Comparison of ENCODE assay signal across 17 cellular contexts in the genomic region with DNA sequence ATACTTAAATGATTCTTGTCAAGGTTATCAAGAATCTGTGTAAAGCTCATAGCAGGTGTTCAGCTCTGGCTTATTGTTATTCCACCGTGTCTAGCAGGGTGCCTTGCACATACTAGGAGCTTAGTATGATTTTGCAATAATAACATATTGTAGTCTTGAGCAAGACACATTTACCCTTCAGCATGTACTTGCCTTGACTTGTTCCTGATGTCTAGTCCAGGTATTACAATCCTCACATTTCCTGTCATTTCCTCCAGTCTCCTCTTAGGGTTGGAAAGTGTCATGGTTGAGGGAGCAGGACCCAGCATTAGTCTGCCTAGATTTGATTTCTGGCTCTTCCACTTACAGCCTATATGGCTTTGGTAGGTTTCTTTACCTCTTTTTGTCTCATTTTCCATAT.
A peak's percentile ranks its signal among the peaks of the same experiment; 100 is the strongest.
DNase-seq lines count a peak whose midpoint lies in the region; ATAC-seq and TF ChIP-seq lines count a peak whose summit lies in the region.
"Had no signal": no experiment of that assay in that cellular context is flagged by ENCODE, and none has a peak within 500 bp of the region (broad histone marks: within the 10 kb centered on the region; RNA-seq: fewer than 3 reads in every experiment).

No MANE protein-coding gene starts in this region.

- TF ChIP-seq POLR2A in breast epithelium (IDR thresholded peaks at IDR 0.05): no peak

- no peaks in the 10 kb centered on the region for H3K79me2 ChIP-seq in PC-9 (ENCODE audit: low read depth)

- no peak overlapping the region for H2AFZ ChIP-seq in PC-9

- peaks cover 8% of the 10 kb centered on the region for H3K27me3 Mint-ChIP-seq in MCF 10A (ENCODE audit: insufficient read depth, unreplicated experiment)

- POLR2A ChIA-PET in MCF 10A (lab: Yijun Ruan, JAX): interaction anchor here (0.6 to 1.8 kb wide), 3 partner anchors 27 to 31 kb away, joined by 3 to 5 read pairs (median 3); no protein-coding TSS in a partner anchor
- POLR2A ChIA-PET in RWPE1 (lab: Yijun Ruan, JAX; ENCODE audit: low non-redundant PET): no interaction called here
- POLR2A ChIA-PET in PC-9 (lab: Charles Lee; ENCODE audit: unreplicated experiment): no interaction called here

- H3K36me3 ChIP-seq in breast epithelium: no peaks in the 10 kb centered on the region
- H3K36me3 ChIP-seq in PC-9 (ENCODE audit: low read depth): no peaks in the 10 kb centered on the region

- H3K4me1 ChIP-seq in breast epithelium (no peaks in the 10 kb centered on the region), PC-9 (replicated peaks; ENCODE audit: insufficient read depth) (no peaks in the 10 kb centered on the region)

- H3K27ac Mint-ChIP-seq in MCF 10A (ENCODE audit: low read depth, unreplicated experiment): peak overlapping the region; percentile 80
- H3K27ac Mint-ChIP-seq: B cell had no signal

- intact Hi-C loops in MCF 10A (cut with micrococcal nuclease) (no loop called here), breast epithelium (cut with DNase I; ENCODE audit: low total_unique reads) (no loop called here), PC-9 (cut with micrococcal nuclease; ENCODE audit: unreplicated experiment) (no loop called here)

- H3K27ac ChIP-seq in breast epithelium (no peak overlapping the region), RWPE1 (no peak overlapping the region), PC-9 (no peak overlapping the region)
- H3K27ac ChIP-seq: KMS-11 had no signal

- BruUV-seq in MCF 10A (replicated peaks; lab: Mats Ljungman, UMichigan): no TSS peak
- no TSS peak for BruUV-seq in PC-9 (replicated peaks; lab: Mats Ljungman, UMichigan)

- ATAC-seq in esophagus mucosa: peak; percentile 95

- no peaks in the 10 kb centered on the region for H3K9me2 ChIP-seq in PC-9 (ENCODE audit: insufficient read depth)

- TF ChIP-seq CTCF in MCF 10A (IDR thresholded peaks at IDR 0.05; ENCODE audit: unreplicated experiment) (no peak), breast epithelium (IDR thresholded peaks at IDR 0.05) (no peak), RWPE1 (conservative IDR thresholded peaks at IDR 0.05; ENCODE audit: low read depth) (no peak), PC-9 (conservative IDR thresholded peaks at IDR 0.05) (no peak)

- no peaks in the 10 kb centered on the region for H4K20me1 ChIP-seq in PC-9 (ENCODE audit: insufficient read depth)

- H3K36me3 Mint-ChIP-seq in MCF 10A (ENCODE audit: insufficient read depth, unreplicated experiment): no peaks in the 10 kb centered on the region

- no peak overlapping the region for H3K4me3 ChIP-seq in breast epithelium
- H3K4me3 ChIP-seq in PC-9: no peak overlapping the region

- peaks cover 11% of the 10 kb centered on the region for H3K4me1 Mint-ChIP-seq in MCF 10A (ENCODE audit: insufficient read depth, unreplicated experiment)

- no peaks in the 10 kb centered on the region for H3K9me3 Mint-ChIP-seq in MCF 10A (ENCODE audit: unreplicated experiment)

- H3K9me3 ChIP-seq in breast epithelium (peaks cover 0 to 10% of the 10 kb centered on the region in 2 donors), PC-9 (ENCODE audit: insufficient read depth, low read depth) (no peaks in the 10 kb centered on the region)

- peak; percentile 78 for DNase-seq in MCF 10A (ENCODE audit: unreplicated experiment)
- DNase-seq in breast epithelium (ENCODE audit: low spot score in 2 of 2): no peak
- peak; percentile 58 for DNase-seq in RWPE1 (ENCODE audit: low spot score)
- no peak for DNase-seq in UCSD-AML1 (lab: John Stamatoyannopoulos, UW; ENCODE audit: unreplicated experiment)
- no peak for DNase-seq in medulla oblongata (ENCODE audit: extremely low spot score)
- DNase-seq in PC-9: no peak
- DNase-seq: DMS79 treated with DMSO at 0.1 percent for 48 hours, H7, NCI-H1105, NCI-H2081, NCI-H510A, NCI-H774, OCI-M1, RPMI8226 had no signal

- CTCF ChIA-PET in MCF 10A (lab: Yijun Ruan, JAX) (interaction anchor here (0.6 to 1.8 kb wide), 5 partner anchors 38 to 912 kb away, joined by 3 to 4 read pairs (median 3); no protein-coding TSS in a partner anchor), RWPE1 (lab: Yijun Ruan, JAX) (no interaction called here), PC-9 (lab: Charles Lee) (no interaction called here)

- no peaks in the 10 kb centered on the region for H3F3A ChIP-seq in PC-9 (ENCODE audit: insufficient read depth, low read depth)

- no peak overlapping the region for H3K4me3 Mint-ChIP-seq in MCF 10A (ENCODE audit: unreplicated experiment)
- H3K4me3 Mint-ChIP-seq: B cell had no signal

- H3K27me3 ChIP-seq in breast epithelium (no peaks in the 10 kb centered on the region), PC-9 (ENCODE audit: insufficient read depth, low read depth) (no peaks in the 10 kb centered on the region)

- H3K4me2 ChIP-seq in PC-9: no peak overlapping the region
- H3K4me2 ChIP-seq: KMS-11 had no signal

Comparison
In these comparisons a context has a peak if more than half of its experiments do, and no peak if none do; other contexts are left out.
1. DNase-seq: peak in MCF 10A (single experiment) and RWPE1 (single experiment); none in breast epithelium (0 of 2), UCSD-AML1 (single experiment), medulla oblongata (single experiment) and PC-9 (0 of 2).